Comparison of ENCODE assay signal across 14 cellular contexts in the genomic region with DNA sequence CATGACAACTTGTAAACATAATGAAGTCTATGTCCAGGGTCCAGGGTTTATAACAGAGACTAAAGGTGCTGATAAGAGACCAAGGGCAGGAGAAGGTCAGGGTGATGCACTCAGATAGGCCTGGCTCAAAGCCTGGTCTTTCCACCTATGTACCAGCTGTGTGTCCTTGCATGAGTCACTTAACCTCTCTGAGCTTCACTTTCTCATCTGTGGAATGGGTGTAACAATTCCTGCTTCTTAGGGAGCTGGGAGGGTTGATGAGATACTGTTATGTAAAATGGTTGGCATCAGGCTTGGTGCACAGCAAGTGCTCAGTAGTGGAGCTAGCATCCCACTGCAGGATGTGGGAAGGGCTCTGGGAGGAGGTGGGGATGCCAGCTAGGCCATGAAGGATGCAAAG.
A peak's percentile ranks its signal among the peaks of the same experiment; 100 is the strongest.
DNase-seq lines count a peak whose midpoint lies in the region; ATAC-seq and TF ChIP-seq lines count a peak whose summit lies in the region.
"Had no signal": no experiment of that assay in that cellular context is flagged by ENCODE, and none has a peak within 500 bp of the region (broad histone marks: within the 10 kb centered on the region; RNA-seq: fewer than 3 reads in every experiment).

No MANE protein-coding gene starts in this region.

- peaks cover 4% of the 10 kb centered on the region for H3K9me3 Mint-ChIP-seq in glutamatergic neuron (ENCODE audit: unreplicated experiment)
- H3K9me3 Mint-ChIP-seq: CD4-positive, alpha-beta memory T cell had no signal

- peak in 1 of 10 donors; percentile 22 for DNase-seq in dorsolateral prefrontal cortex
- DNase-seq in superior temporal gyrus (ENCODE audit: extremely low spot score): peak; percentile 16
- no peak for DNase-seq in glutamatergic neuron
- DNase-seq in epidermal melanocyte (ENCODE audit: insufficient read length, low spot score): no peak
- DNase-seq: C1 segment of cervical spinal cord; Calu3; CD4-positive, alpha-beta memory T cell; COR-L47; DND-41; GOT3; HCEC 1CT had no signal

- H3K27ac ChIP-seq in HEK293 (ENCODE audit: extremely low read depth, low read depth, low read length): no peak overlapping the region
- H3K27ac ChIP-seq in angular gyrus (ENCODE audit: low read depth, low read length): peak overlapping the region; percentile 60
- H3K27ac ChIP-seq in dorsolateral prefrontal cortex: peak overlapping the region in 49 of 59 donors; percentile 22 to 82 (median 63)

- H3K4me3 ChIP-seq in HEK293 (ENCODE audit: low read depth, low read length) (no peak overlapping the region), dorsolateral prefrontal cortex (no peak overlapping the region)

- no peaks in the 10 kb centered on the region for H3K4me1 ChIP-seq in HEK293 (ENCODE audit: control insufficient read depth, insufficient read depth, low read length)

- POLR2A ChIA-PET in HEK293 (lab: Yijun Ruan, JAX): no interaction called here

- no peak overlapping the region for H3K4me3 Mint-ChIP-seq in glutamatergic neuron (ENCODE audit: unreplicated experiment)
- H3K4me3 Mint-ChIP-seq: CD4-positive, alpha-beta memory T cell had no signal

- intact Hi-C loops in dorsolateral prefrontal cortex (cut with DNase I): no loop called here

- no peaks in the 10 kb centered on the region for H3K4me1 Mint-ChIP-seq in glutamatergic neuron (ENCODE audit: low read depth, unreplicated experiment)

- no peak for ATAC-seq in HG02938 (IDR thresholded peaks at IDR 0.05; ENCODE audit: unreplicated experiment)

- H3K36me3 Mint-ChIP-seq in glutamatergic neuron (ENCODE audit: unreplicated experiment): no peaks in the 10 kb centered on the region
- H3K36me3 Mint-ChIP-seq: CD4-positive, alpha-beta memory T cell had no signal

- H3K27ac Mint-ChIP-seq in glutamatergic neuron (ENCODE audit: unreplicated experiment): no peak overlapping the region
- H3K27ac Mint-ChIP-seq: CD4-positive, alpha-beta memory T cell had no signal

- H3K9me3 ChIP-seq in HEK293 (ENCODE audit: control insufficient read depth, insufficient read depth, low read depth, low read length): no peaks in the 10 kb centered on the region

- H3K27me3 Mint-ChIP-seq in glutamatergic neuron (ENCODE audit: unreplicated experiment): peaks cover 10% of the 10 kb centered on the region

- CTCF ChIA-PET in HEK293 (lab: Yijun Ruan, JAX): interaction anchor here (0.8 kb wide), 1 partner anchor 17 kb away, joined by 3 read pairs; no protein-coding TSS in a partner anchor

- H3K27me3 ChIP-seq in dorsolateral prefrontal cortex: peaks cover 0 to 10% (median 0%) of the 10 kb centered on the region in 45 donors

- no peaks in the 10 kb centered on the region for H3K36me3 ChIP-seq in HEK293 (ENCODE audit: control insufficient read depth in 2 of 2, insufficient read depth in 1 of 2, low read length in 2 of 2)

- TF ChIP-seq CTCF in HEK293 (tag by site-specific recombination; IDR thresholded peaks at IDR 0.05) (no peak), dorsolateral prefrontal cortex (IDR thresholded peaks at IDR 0.05 in 54 of 56, conservative IDR thresholded peaks at IDR 0.05 in 2 of 56; ENCODE audit: low read depth in 1 of 56, partially characterized antibody in 56 of 56) (no peak), glutamatergic neuron (IDR thresholded peaks at IDR 0.05; ENCODE audit: partially characterized antibody, unreplicated experiment) (no peak)

TF ChIP-seq in HEK293, 187 proteins besides CTCF, POLR2A, EP300 and RAD21:
- peak; percentile 70; the same call in 1 of the 2 replicates for TF ChIP-seq ZNF768 (tag by site-specific recombination; IDR thresholded peaks at IDR 0.05)
- no peak for TF ChIP-seq ZSCAN16 (tag by site-specific recombination; IDR thresholded peaks at IDR 0.05)
